In the genomic region with DNA sequence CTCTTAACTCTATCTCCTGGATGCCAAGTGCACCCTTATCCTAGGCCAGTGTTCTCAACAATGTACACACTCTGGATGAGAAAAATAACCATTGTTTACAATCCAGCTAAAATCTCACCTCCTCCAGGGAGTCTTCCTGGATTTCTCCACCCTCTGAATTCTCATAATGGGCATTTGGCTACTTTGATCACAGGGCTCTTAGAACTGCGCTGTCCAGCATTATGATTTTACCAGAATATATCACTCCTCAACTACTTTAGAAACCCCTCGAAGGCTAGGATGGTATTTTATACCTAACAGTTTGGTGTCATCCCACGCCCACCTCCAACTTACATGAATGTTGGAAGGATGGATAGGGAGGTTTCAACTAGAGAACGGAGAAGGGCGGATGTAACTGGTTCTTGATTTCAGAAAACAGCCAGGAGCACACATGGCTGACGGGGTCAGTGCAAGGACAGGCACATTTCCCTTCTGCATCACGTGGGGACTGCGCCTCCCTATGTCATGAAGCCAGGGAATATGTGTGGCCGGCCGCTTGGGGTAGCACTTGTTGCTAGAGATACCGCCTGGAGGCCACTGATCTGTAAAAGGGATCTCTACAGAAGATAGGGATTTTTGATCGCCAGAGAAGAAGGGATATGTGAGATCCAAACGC, we compare ENCODE assay signal across 8 cellular contexts. TPM values are rescaled to one million over a fixed set of nuclear protein-coding genes. Genes with fewer than 3 reads are reported as not detected.
DNase-seq lines count a peak whose midpoint lies in the region; ATAC-seq lines count a peak whose summit lies in the region.

No MANE protein-coding gene starts in this region.

- peak overlapping the region; percentile 84 for H3K27ac Mint-ChIP-seq in activated CD8-positive, alpha-beta memory T cell treated with anti-CD3 and anti-CD28 coated beads, Interleukin-2, amount 10 ng/mL, durations not matched to agents 7 days and 5 days

- CTCF ChIA-PET in activated CD8-positive, alpha-beta memory T cell treated with anti-CD3 and anti-CD28 coated beads, Interleukin-2, amount 10 ng/mL, durations not matched to agents 7 days and 5 days (lab: Charles Lee), result interaction anchor here (1.9 to 3.6 kb wide), 3 partner anchors 10 to 33 kb away, joined by 7 to 17 read pairs (median 14); partner anchors contain the start of gene ZNF862

- peak overlapping the region; percentile 85 for H3K4me3 Mint-ChIP-seq in activated CD8-positive, alpha-beta memory T cell treated with anti-CD3 and anti-CD28 coated beads, Interleukin-2, amount 10 ng/mL, durations not matched to agents 7 days and 5 days

- H3K9me3 Mint-ChIP-seq in activated CD8-positive, alpha-beta memory T cell treated with anti-CD3 and anti-CD28 coated beads, Interleukin-2, amount 10 ng/mL, durations not matched to agents 7 days and 5 days (ENCODE audit: low read depth), result no peaks in the 10 kb centered on the region

- no peaks in the 10 kb centered on the region for H3K27me3 Mint-ChIP-seq in activated CD8-positive, alpha-beta memory T cell treated with anti-CD3 and anti-CD28 coated beads, Interleukin-2, amount 10 ng/mL, durations not matched to agents 7 days and 5 days

- ATAC-seq in activated CD8-positive, alpha-beta memory T cell treated with anti-CD3 and anti-CD28 coated beads, Interleukin-2, amount 10 ng/mL, durations not matched to agents 7 days and 5 days, result no peak
- no peak for ATAC-seq in HG02884 (IDR thresholded peaks at IDR 0.05; ENCODE audit: unreplicated experiment)

- peaks cover 13% of the 10 kb centered on the region for H3K36me3 Mint-ChIP-seq in activated CD8-positive, alpha-beta memory T cell treated with anti-CD3 and anti-CD28 coated beads, Interleukin-2, amount 10 ng/mL, durations not matched to agents 7 days and 5 days

- H3K4me1 Mint-ChIP-seq in activated CD8-positive, alpha-beta memory T cell treated with anti-CD3 and anti-CD28 coated beads, Interleukin-2, amount 10 ng/mL, durations not matched to agents 7 days and 5 days, result peaks cover 74% of the 10 kb centered on the region

- DNase-seq in activated CD8-positive, alpha-beta memory T cell treated with anti-CD3 and anti-CD28 coated beads, Interleukin-2, amount 10 ng/mL, durations not matched to agents 7 days and 5 days, result peak; percentile 48
- DNase-seq in activated CD8-positive, alpha-beta memory T cell treated with anti-CD3 and anti-CD28 coated beads, Interleukin-2, amount 50 U/mL, for 4 hours, result no peak
- peak; percentile 84 to 86 for DNase-seq in Kasumi-1 (lab: John Stamatoyannopoulos, UW)
- peak; percentile 71 to 86 for DNase-seq in SHP77 (lab: John Stamatoyannopoulos, UW)
- DNase-seq in dedifferentiated amniotic fluid mesenchymal stem cell (ENCODE audit: extremely low spot score), result peak; percentile 65
- peak; percentile 71 for DNase-seq in kidney glomerular epithelial cell (lab: John Stamatoyannopoulos, UW)
- peak; percentile 31 for DNase-seq in smooth muscle cell of the brain vasculature (ENCODE audit: low read depth, low spot score)

RNA-seq across cellular contexts. Expression of gene ATP6V0E2, which starts 1.2 kb away (rescaled TPM):
- total RNA-seq in activated CD8-positive, alpha-beta memory T cell treated with anti-CD3 and anti-CD28 coated beads, Interleukin-2, amount 10 ng/mL, durations not matched to agents 7 days and 5 days, result 10 to 100 TPM; 63.1 to 71.3 TPM

RNA-seq across cellular contexts. Expression of gene ZNF862, which starts 34.4 kb away (rescaled TPM):
- 10 to 100 TPM; 23.1 to 24.8 TPM for total RNA-seq in activated CD8-positive, alpha-beta memory T cell treated with anti-CD3 and anti-CD28 coated beads, Interleukin-2, amount 10 ng/mL, durations not matched to agents 7 days and 5 days
